18 cellular contexts compared by ENCODE assay signal in genomic region chr11:63906087-63906486, GRCh38. TPM values are rescaled to one million over a fixed set of nuclear protein-coding genes. Genes with fewer than 3 reads are reported as not detected.
DNase-seq lines count a peak whose midpoint lies in the region; ATAC-seq and TF ChIP-seq lines count a peak whose summit lies in the region.
"Had no signal": no experiment of that assay in that cellular context is flagged by ENCODE, and none has a peak within 500 bp of the region (broad histone marks: within the 10 kb centered on the region; RNA-seq: fewer than 3 reads in every experiment).

No MANE protein-coding gene starts in this region.

- TF ChIP-seq CTCF in HFFc6 (IDR thresholded peaks at IDR 0.05): no peak
- TF ChIP-seq CTCF in dorsolateral prefrontal cortex (IDR thresholded peaks at IDR 0.05 in 54 of 56, conservative IDR thresholded peaks at IDR 0.05 in 2 of 56; ENCODE audit: low read depth in 1 of 56, partially characterized antibody in 56 of 56): no peak

- no peak for DNase-seq in activated CD4-positive, alpha-beta T cell treated with anti-CD3 and anti-CD28 coated beads, Interleukin-2, amount 10 ng/mL, durations not matched to agents 7 days and 5 days
- no peak for DNase-seq in activated CD4-positive, alpha-beta T cell treated with anti-CD3 and anti-CD28 coated beads, Interleukin-2, amount 50 U/mL, for 48 hours
- DNase-seq in HFFc6 (no peak), dorsolateral prefrontal cortex (no peak), trophoblast cell (no peak), nucleus accumbens (lab: John Stamatoyannopoulos, UW) (no peak), T1000 (lab: John Stamatoyannopoulos, UW) (no peak)
- DNase-seq: COR-L47, DMS 273 treated with DMSO at 0.1 percent for 48 hours, NCI-H1694, NCI-H2081 treated with DMSO at 0.1 percent for 48 hours, NCI-H510A, NCI-H748 treated with DMSO at 0.1 percent for 48 hours had no signal

- H3K23ac ChIP-seq in trophoblast cell (ENCODE audit: low read length): no peak overlapping the region

- H3K27ac ChIP-seq in dorsolateral prefrontal cortex (peak overlapping the region in 54 of 59 donors; percentile 51 to 97 (median 86)), trophoblast cell (ENCODE audit: low read depth, low read length) (no peak overlapping the region)
- H3K27ac ChIP-seq: 22Rv1 had no signal

- no peak overlapping the region for H4K8ac ChIP-seq in trophoblast cell (ENCODE audit: low read depth, low read length)

- H2BK12ac ChIP-seq in trophoblast cell (ENCODE audit: low read length): no peak overlapping the region

- H2BK5ac ChIP-seq in trophoblast cell (ENCODE audit: low read depth, low read length, poor library complexity): no peak overlapping the region

- peaks cover 72 to 77% of the 10 kb centered on the region in 2 experiments for H3K36me3 ChIP-seq in trophoblast cell (ENCODE audit: control insufficient read depth in 1 of 2, insufficient read depth in 2 of 2, low read length in 2 of 2)

- H3K27ac Mint-ChIP-seq in activated CD4-positive, alpha-beta T cell treated with anti-CD3 and anti-CD28 coated beads, Interleukin-2, amount 10 ng/mL, durations not matched to agents 7 days and 5 days: peak overlapping the region; percentile 69
- peak overlapping the region; percentile 46; the same call in 1 of the 2 replicates for H3K27ac Mint-ChIP-seq in HFFc6

- no peak overlapping the region for H2AK5ac ChIP-seq in trophoblast cell (ENCODE audit: low read length)

- peaks cover 12 to 18% of the 10 kb centered on the region in 2 experiments for H3K4me1 ChIP-seq in trophoblast cell (ENCODE audit: control insufficient read depth in 1 of 2, insufficient read depth in 2 of 2, low read length in 2 of 2)
- H3K4me1 ChIP-seq: HAP-1 had no signal

- no peak overlapping the region for H2BK120ac ChIP-seq in trophoblast cell (ENCODE audit: insufficient read depth, low read length, poor library complexity)

- H3K79me2 ChIP-seq in trophoblast cell (ENCODE audit: control insufficient read depth, insufficient read depth, low read length, poor library complexity): no peaks in the 10 kb centered on the region

- no peaks in the 10 kb centered on the region for H3K27me3 Mint-ChIP-seq in activated CD4-positive, alpha-beta T cell treated with anti-CD3 and anti-CD28 coated beads, Interleukin-2, amount 10 ng/mL, durations not matched to agents 7 days and 5 days
- peaks cover 3% of the 10 kb centered on the region for H3K27me3 Mint-ChIP-seq in HFFc6 (ENCODE audit: insufficient read depth)

- H2AFZ ChIP-seq in trophoblast cell (ENCODE audit: insufficient read depth, low read length, poor library complexity): no peak overlapping the region

- H3K4me1 Mint-ChIP-seq in activated CD4-positive, alpha-beta T cell treated with anti-CD3 and anti-CD28 coated beads, Interleukin-2, amount 10 ng/mL, durations not matched to agents 7 days and 5 days: peaks cover 6% of the 10 kb centered on the region
- no peaks in the 10 kb centered on the region for H3K4me1 Mint-ChIP-seq in HFFc6 (ENCODE audit: low read depth)

- no peak overlapping the region for H4K12ac ChIP-seq in trophoblast cell (ENCODE audit: low read depth, low read length)

- no peak overlapping the region for H3K4me3 Mint-ChIP-seq in activated CD4-positive, alpha-beta T cell treated with anti-CD3 and anti-CD28 coated beads, Interleukin-2, amount 10 ng/mL, durations not matched to agents 7 days and 5 days
- no peak overlapping the region for H3K4me3 Mint-ChIP-seq in HFFc6

- peaks cover 1% of the 10 kb centered on the region for H3K9me3 ChIP-seq in trophoblast cell (ENCODE audit: insufficient read depth, low read depth, low read length)
- H3K9me3 ChIP-seq: HAP-1 had no signal

- H3K14ac ChIP-seq in trophoblast cell (ENCODE audit: low read length): no peak overlapping the region

- no peak overlapping the region for H3K9ac ChIP-seq in trophoblast cell (ENCODE audit: low read length)

- no CpG with 5 or more reads among the region's 4 CpGs for WGBS in trophoblast cell (ENCODE audit: extremely low coverage, insufficient coverage, insufficient read length)

- H3K27me3 ChIP-seq in dorsolateral prefrontal cortex: no peaks in the 10 kb centered on the region
- no peaks in the 10 kb centered on the region for H3K27me3 ChIP-seq in trophoblast cell (ENCODE audit: insufficient read depth, low read length)

- no peak overlapping the region for H3K18ac ChIP-seq in trophoblast cell (ENCODE audit: low read length)

- peaks cover 43% of the 10 kb centered on the region for H3K36me3 Mint-ChIP-seq in activated CD4-positive, alpha-beta T cell treated with anti-CD3 and anti-CD28 coated beads, Interleukin-2, amount 10 ng/mL, durations not matched to agents 7 days and 5 days (ENCODE audit: low read depth)
- H3K36me3 Mint-ChIP-seq in HFFc6 (ENCODE audit: low read depth): peaks cover 6% of the 10 kb centered on the region; the same call in 1 of the 2 replicates

- CTCF ChIA-PET in activated CD4-positive, alpha-beta T cell treated with anti-CD3 and anti-CD28 coated beads, Interleukin-2, amount 10 ng/mL, durations not matched to agents 7 days and 5 days (lab: Charles Lee): interaction anchor here (1.2 to 1.3 kb wide), 4 partner anchors 10 to 69 kb away, joined by 3 to 8 read pairs (median 4); no protein-coding TSS in a partner anchor

- no peaks in the 10 kb centered on the region for H3K9me3 Mint-ChIP-seq in activated CD4-positive, alpha-beta T cell treated with anti-CD3 and anti-CD28 coated beads, Interleukin-2, amount 10 ng/mL, durations not matched to agents 7 days and 5 days
- H3K9me3 Mint-ChIP-seq in HFFc6: no peaks in the 10 kb centered on the region

- no peak overlapping the region for H3K4me2 ChIP-seq in trophoblast cell (ENCODE audit: low read length)

- no peak overlapping the region for H3K4me3 ChIP-seq in dorsolateral prefrontal cortex
- peak overlapping the region; percentile 18 for H3K4me3 ChIP-seq in trophoblast cell (ENCODE audit: low read depth, low read length)
- H3K4me3 ChIP-seq: HAP-1 had no signal

- no peak for ATAC-seq in HG02798 (IDR thresholded peaks at IDR 0.05; ENCODE audit: poor library complexity, unreplicated experiment)
- ATAC-seq: Right ventricle myocardium inferior had no signal

- no peak overlapping the region for H4K91ac ChIP-seq in trophoblast cell (ENCODE audit: low read depth, low read length)

- intact Hi-C loops in dorsolateral prefrontal cortex (cut with DNase I): no loop called here

- H3K79me1 ChIP-seq in trophoblast cell (ENCODE audit: low read length): no peaks in the 10 kb centered on the region

- POLR2A ChIA-PET in activated CD4-positive, alpha-beta T cell treated with anti-CD3 and anti-CD28 coated beads, Interleukin-2, amount 10 ng/mL, durations not matched to agents 7 days and 5 days (lab: Charles Lee): no interaction called here

- H3K4ac ChIP-seq in trophoblast cell (ENCODE audit: low read depth, low read length): no peak overlapping the region

RNA-seq across cellular contexts. Expression of gene RCOR2, which starts 10.9 kb away (rescaled TPM):
- under 1 TPM; 0.12 to 0.40 TPM for total RNA-seq in activated CD4-positive, alpha-beta T cell treated with anti-CD3 and anti-CD28 coated beads, Interleukin-2, amount 10 ng/mL, durations not matched to agents 7 days and 5 days
- total RNA-seq in HFFc6 (2021; fragmentation: NEBNext Ultra II Directional; extraction: Animal tissue kit (Norgen Biotek cat#: 25700)): under 1 TPM; 0.34 to 0.72 (median 0.41) TPM
- total RNA-seq in dorsolateral prefrontal cortex: 10 to 100 TPM in 73 of 120 experiments, 1 to 10 TPM in 47; 4.7 to 20.2 (median 10.9) TPM
- 11.6 and 13.0 TPM in 2 replicates for polyA plus RNA-seq in trophoblast cell (2013)
- total RNA-seq: MCF 10A had no signal

RNA-seq across cellular contexts. Expression of gene NAA40, which starts 32.7 kb away (rescaled TPM):
- total RNA-seq in activated CD4-positive, alpha-beta T cell treated with anti-CD3 and anti-CD28 coated beads, Interleukin-2, amount 10 ng/mL, durations not matched to agents 7 days and 5 days: 10 to 100 TPM; 30.4 to 33.6 TPM
- 10 to 100 TPM; 15.7 to 19.3 (median 17.6) TPM for total RNA-seq in HFFc6 (2021; fragmentation: NEBNext Ultra II Directional; extraction: Animal tissue kit (Norgen Biotek cat#: 25700))
- total RNA-seq in dorsolateral prefrontal cortex: 10 to 100 TPM; 18.7 to 46.0 (median 26.4) TPM
- 12.0 and 12.4 TPM in 2 replicates for polyA plus RNA-seq in trophoblast cell (2013)
